In genomic region chr7:25206765-25207164, GRCh38 we compare ENCODE assay signal across 27 cellular contexts. TPM values are rescaled to one million over a fixed set of nuclear protein-coding genes. Genes with fewer than 3 reads are reported as not detected.
"Had no signal": no experiment of that assay in that cellular context is flagged by ENCODE, and none has a peak within 500 bp of the region (broad histone marks: within the 10 kb centered on the region; RNA-seq: fewer than 3 reads in every experiment).

No MANE protein-coding gene starts in this region.

- H3K4me1 ChIP-seq: gastrocnemius medialis, neural progenitor cell, prostate gland, right atrium auricular region, spleen, suprapubic skin, vagina had no signal

- ATAC-seq: esophagus mucosa; gastrocnemius medialis; left lobe of liver; naive thymus-derived CD4-positive, alpha-beta T cell; sciatic nerve; stimulated activated naive B cell treated with anti-CD40 and anti-IgM and Interleukin-4, amounts not matched to agents 10 μg/mL and 1 μg/mL and 100 μg/mL, for 72 hours had no signal

- H3K9me3 ChIP-seq: prostate gland, vagina had no signal

- H3K36me3 ChIP-seq: gastrocnemius medialis, neural progenitor cell, prostate gland, right atrium auricular region, spleen, suprapubic skin, vagina had no signal

- DNase-seq: effector CD8-positive, alpha-beta T cell; endodermal cell; foreskin fibroblast; gastrocnemius medialis; head of caudate nucleus; naive thymus-derived CD4-positive, alpha-beta T cell; nucleus accumbens; spleen; stimulated activated CD4-positive, alpha-beta T cell treated with anti-CD3 and anti-CD28 coated beads, Interleukin-15, amount 100 ng/mL, for 24 hours; stimulated activated CD4-positive, alpha-beta T cell treated with anti-CD3 and anti-CD28 coated beads, Interleukin-2, amount 100 ng/mL, for 48 hours; stimulated activated naive B cell treated with anti-CD40 and anti-IgM and Interleukin-4, amounts not matched to agents 10 μg/mL and 1 μg/mL and 100 μg/mL, for 72 hours; trophoblast cell had no signal

- H3K27ac ChIP-seq: epithelial cell of prostate, gastrocnemius medialis, neural progenitor cell, prostate gland, right atrium auricular region, spleen, suprapubic skin, vagina had no signal

- H3K27me3 ChIP-seq: gastrocnemius medialis, neural progenitor cell, right atrium auricular region, vagina had no signal

- H3K4me3 ChIP-seq: gastrocnemius medialis, lung, neural progenitor cell, prostate gland, right atrium auricular region, spleen, suprapubic skin, vagina had no signal

RNA-seq across cellular contexts. Expression of gene NPVF, which starts 21.5 kb away (rescaled TPM):
- total RNA-seq: endodermal cell; esophagus mucosa; gastrocnemius medialis; glomerular endothelial cell; left lobe of liver; liver; lung; mononuclear cell; naive thymus-derived CD4-positive, alpha-beta T cell; osteocyte; prostate gland; right atrium auricular region; sciatic nerve; spleen; suprapubic skin; ureter; vagina had no signal
